In genomic region chr17:39939031-39939430, GRCh38 we compare ENCODE assay signal across 1 cellular context.
TF ChIP-seq lines count a peak whose summit lies in the region.

No MANE protein-coding gene starts in this region.

TF ChIP-seq in GM23338, 12 proteins besides CTCF, POLR2A, EP300 and RAD21 (continued from another document):
- no peak for TF ChIP-seq ZNF462 (CRISPR knock-in tag; IDR thresholded peaks at IDR 0.05)
